Comparison of ENCODE assay signal across 1 cellular context in genomic region chr12:121592323-121592722, GRCh38.
TF ChIP-seq lines count a peak whose summit lies in the region.

No MANE protein-coding gene starts in this region.

TF ChIP-seq in H1, 55 proteins besides CTCF, POLR2A, EP300 and RAD21:
- TF ChIP-seq ASH2L (IDR thresholded peaks at IDR 0.05; ENCODE audit: low read length) (no peak), JUND (IDR thresholded peaks at IDR 0.05; ENCODE audit: low read length) (no peak), ATF2 (IDR thresholded peaks at IDR 0.05; ENCODE audit: low read length) (no peak), TBP (IDR thresholded peaks at IDR 0.05; ENCODE audit: low read depth, low read length) (no peak), SIN3A (conservative IDR thresholded peaks at IDR 0.05 in 1 of 2, IDR thresholded peaks at IDR 0.05 in 1 of 2; ENCODE audit: low read depth in 1 of 2, low read length in 2 of 2) (no peak), SAP30 (IDR thresholded peaks at IDR 0.05; ENCODE audit: insufficient read depth, insufficient replicate concordance, low read length) (no peak), CEBPB (IDR thresholded peaks at IDR 0.05; ENCODE audit: low read depth, low read length) (no peak)
